In the genomic region with DNA sequence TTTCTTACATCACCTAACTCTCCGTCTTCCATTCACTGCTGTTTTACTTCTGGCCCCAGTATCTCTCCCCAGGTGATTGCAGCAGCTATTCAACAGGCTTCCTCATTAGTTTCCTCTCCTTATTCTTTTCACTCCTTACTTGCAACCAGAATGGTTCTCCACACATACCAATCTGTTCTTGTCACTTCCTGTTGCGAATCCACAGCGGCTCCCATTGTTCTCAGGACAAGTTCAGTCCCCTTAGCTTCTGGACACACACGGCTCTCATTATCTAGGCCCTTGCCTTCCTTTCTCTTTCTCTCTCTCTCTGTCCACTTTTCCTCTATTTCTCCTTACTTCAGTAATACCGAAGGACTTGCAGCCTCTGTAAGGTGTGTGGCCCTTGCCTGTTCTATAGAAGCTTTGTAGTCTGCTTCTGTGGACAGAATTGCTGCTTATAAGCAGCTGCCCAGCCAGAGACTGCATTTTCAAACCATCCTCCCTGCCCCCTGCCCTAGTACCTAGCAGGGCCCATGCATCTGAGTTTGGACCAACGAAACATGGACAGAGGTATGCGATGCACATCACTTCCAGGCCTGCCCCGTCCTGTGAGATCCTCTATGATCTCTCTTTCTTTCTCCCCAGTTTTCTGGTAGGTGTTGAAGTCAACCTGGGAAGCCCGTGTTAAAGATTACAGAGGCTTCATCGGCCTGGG, we compare ENCODE assay signal across 13 cellular contexts. TPM values are rescaled to one million over a fixed set of nuclear protein-coding genes. Genes with fewer than 3 reads are reported as not detected.
A peak's percentile ranks its signal among the peaks of the same experiment; 100 is the strongest.
DNase-seq lines count a peak whose midpoint lies in the region; FAIRE-seq and TF ChIP-seq lines count a peak whose summit lies in the region.
"Had no signal": no experiment of that assay in that cellular context is flagged by ENCODE, and none has a peak within 500 bp of the region (broad histone marks: within the 10 kb centered on the region; RNA-seq: fewer than 3 reads in every experiment).

No MANE protein-coding gene starts in this region.

- H3K4me2 ChIP-seq in endothelial cell of umbilical vein (ENCODE audit: insufficient read depth, low read length) (peak overlapping the region; percentile 72), mesendoderm (ENCODE audit: low read length) (no peak overlapping the region)

- peak overlapping the region; percentile 89 for H3K9ac ChIP-seq in endothelial cell of umbilical vein (replicated peaks; ENCODE audit: extremely low read depth, insufficient read depth, low read length)
- H3K9ac ChIP-seq in mesendoderm (ENCODE audit: low read length), result peak overlapping the region; percentile 51

- peak; percentile 53 for TF ChIP-seq POLR2A in endothelial cell of umbilical vein (IDR thresholded peaks at IDR 0.05; ENCODE audit: low read depth, low read length)

- H3K79me1 ChIP-seq in mesendoderm (ENCODE audit: low read length), result no peaks in the 10 kb centered on the region

- no peak overlapping the region for H3K23ac ChIP-seq in mesendoderm (ENCODE audit: low read length)

- H4K5ac ChIP-seq in mesendoderm (ENCODE audit: low read length), result peak overlapping the region; percentile 81

- in situ Hi-C loops in G401 (cut with HindIII; ENCODE audit: low sequenced_read_pairs), result no loop called here

- no peaks in the 10 kb centered on the region for H3K36me3 ChIP-seq in endothelial cell of umbilical vein (ENCODE audit: control insufficient read depth in 2 of 2, extremely low read depth in 1 of 2, insufficient read depth in 2 of 2, low read length in 2 of 2)
- H3K36me3 ChIP-seq in mesendoderm (ENCODE audit: control insufficient read depth, insufficient read depth, low read length), result no peaks in the 10 kb centered on the region
- H3K36me3 ChIP-seq in right atrium auricular region, result no peaks in the 10 kb centered on the region

- H3K4me3 ChIP-seq in endothelial cell of umbilical vein (replicated peaks in 1 of 3; ENCODE audit: insufficient read depth in 1 of 3, low read depth in 1 of 3, low read length in 3 of 3) (no peak overlapping the region), mesendoderm (ENCODE audit: low read length) (no peak overlapping the region), right atrium auricular region (no peak overlapping the region)

- peak overlapping the region; percentile 70 for H3K18ac ChIP-seq in mesendoderm (ENCODE audit: low read length)

- CTCF ChIA-PET in Calu3 (lab: Charles Lee), result no interaction called here
- CTCF ChIA-PET in endothelial cell of umbilical vein (lab: Charles Lee), result interaction anchor here (0.6 to 2.0 kb wide), 9 partner anchors 19 to 169 kb away, joined by 3 to 8 read pairs (median 3); a partner anchor contains a TSS

- H2BK15ac ChIP-seq in mesendoderm (replicated peaks; ENCODE audit: low read depth), result no peak overlapping the region

- peaks cover 9% of the 10 kb centered on the region for H3K4me1 Mint-ChIP-seq in Calu3 (ENCODE audit: low read depth, unreplicated experiment)

- dilution Hi-C loops in endothelial cell of umbilical vein (cut with MboI; ENCODE audit: extremely low pct_ligation_motif_present, low sequenced_read_pairs), result no loop called here

- H3K27me3 Mint-ChIP-seq in Calu3 (ENCODE audit: unreplicated experiment), result peaks cover 32% of the 10 kb centered on the region

- FAIRE-seq in endothelial cell of umbilical vein (lab: Jason Lieb, UNC), result peak; percentile 95

- POLR2A ChIA-PET in endothelial cell of umbilical vein (lab: Charles Lee), result interaction anchor here (0.6 to 1.0 kb wide), 3 partner anchors 44 to 112 kb away, joined by 3 to 6 read pairs (median 3); a partner anchor contains a TSS

- no peak overlapping the region for H4K8ac ChIP-seq in mesendoderm (ENCODE audit: low read depth, low read length)

- peak overlapping the region; percentile 63 for H2BK120ac ChIP-seq in mesendoderm (ENCODE audit: low read depth, low read length)

- H3K9me3 ChIP-seq in endothelial cell of umbilical vein (replicated peaks; ENCODE audit: control insufficient read depth, insufficient read depth, low read length), result no peaks in the 10 kb centered on the region
- no peaks in the 10 kb centered on the region for H3K9me3 ChIP-seq in right atrium auricular region

- H3K36me3 Mint-ChIP-seq in Calu3 (ENCODE audit: insufficient read depth, unreplicated experiment), result no peaks in the 10 kb centered on the region
- H3K36me3 Mint-ChIP-seq: CD8-positive, alpha-beta T cell had no signal

- peak overlapping the region; percentile 97 for H2BK5ac ChIP-seq in mesendoderm (ENCODE audit: low read length)

- no peak overlapping the region for H3K4me3 Mint-ChIP-seq in Calu3 (ENCODE audit: low read depth, unreplicated experiment)
- H3K4me3 Mint-ChIP-seq: CD8-positive, alpha-beta T cell; HFFc6 had no signal

- BruUV-seq in Calu3 (replicated peaks; lab: Mats Ljungman, UMichigan) (no TSS peak), endothelial cell of umbilical vein (replicated peaks; lab: Mats Ljungman, UMichigan) (TSS peak; percentile 87)

- no peaks in the 10 kb centered on the region for H3K79me2 ChIP-seq in endothelial cell of umbilical vein (ENCODE audit: control insufficient read depth, insufficient read depth, low read length)
- H3K79me2 ChIP-seq in mesendoderm (ENCODE audit: control insufficient read depth, insufficient read depth, low read length), result no peaks in the 10 kb centered on the region

- H3K27ac Mint-ChIP-seq in Calu3 (ENCODE audit: unreplicated experiment), result no peak overlapping the region
- H3K27ac Mint-ChIP-seq: CD8-positive, alpha-beta T cell; HFFc6 had no signal

- TF ChIP-seq CTCF in Calu3 (IDR thresholded peaks at IDR 0.05; ENCODE audit: unreplicated experiment) (no peak), endothelial cell of umbilical vein (IDR thresholded peaks at IDR 0.05; ENCODE audit: extremely low read depth in 1 of 2, insufficient read depth in 1 of 2, low read depth in 1 of 2, low read length in 2 of 2) (no peak), GM20000 (IDR thresholded peaks at IDR 0.05; ENCODE audit: extremely low read depth, missing control alignments) (no peak), right atrium auricular region (IDR thresholded peaks at IDR 0.05) (no peak)

- WGBS in mesendoderm (ENCODE audit: extremely low coverage, insufficient coverage, low lambda C conversion rate), result no CpG with 5 or more reads among the region's 10 CpGs

- H3K4me1 ChIP-seq in endothelial cell of umbilical vein (ENCODE audit: control insufficient read depth, extremely low read depth, insufficient read depth, low read length) (peaks cover 14% of the 10 kb centered on the region), mesendoderm (ENCODE audit: control insufficient read depth, low read depth, low read length) (peaks cover 10% of the 10 kb centered on the region), right atrium auricular region (peaks cover 0 to 9% of the 10 kb centered on the region in 2 donors)

- H4K20me1 ChIP-seq in endothelial cell of umbilical vein (replicated peaks; ENCODE audit: control insufficient read depth, extremely low read depth, insufficient read depth, low read length), result no peaks in the 10 kb centered on the region

- H3K9me1 ChIP-seq in endothelial cell of umbilical vein (replicated peaks; ENCODE audit: control insufficient read depth, extremely low read depth, insufficient read depth, low read length), result no peaks in the 10 kb centered on the region

- H3K4ac ChIP-seq in mesendoderm (ENCODE audit: low read depth, low read length), result peak overlapping the region; percentile 77

- intact Hi-C loops in Calu3 (cut with micrococcal nuclease; ENCODE audit: unreplicated experiment) (no loop called here), endothelial cell of umbilical vein (cut with micrococcal nuclease) (loop anchor here (1.0 to 2.0 kb wide), 5 partner anchors 43 to 247 kb away; a partner anchor contains a TSS)

- H3K9me3 Mint-ChIP-seq in Calu3 (ENCODE audit: low read depth, unreplicated experiment), result peaks cover 3% of the 10 kb centered on the region
- H3K9me3 Mint-ChIP-seq: CD8-positive, alpha-beta T cell had no signal

- peak overlapping the region; percentile 98 for H2AK5ac ChIP-seq in mesendoderm (ENCODE audit: low read length)

- DNase-seq in Calu3 (peak; percentile 6), NCI-H226 (peak; percentile 89), endothelial cell of umbilical vein (ENCODE audit: low read depth, low spot score) (peak; percentile 89), mesendoderm (peak; percentile 99), GM20000 (ENCODE audit: low spot score) (no peak), right atrium auricular region (ENCODE audit: low spot score) (no peak), G401 (ENCODE audit: low spot score) (no peak)
- DNase-seq in stimulated activated CD4-positive, alpha-beta T cell treated with anti-CD3 and anti-CD28 coated beads, Interleukin-4, amount 100 ng/mL, for 1 hour, result no peak
- DNase-seq: CD8-positive, alpha-beta T cell; HFFc6; left colon had no signal

- H2AFZ ChIP-seq in endothelial cell of umbilical vein (ENCODE audit: low read depth, low read length), result peak overlapping the region; percentile 63

- no peaks in the 10 kb centered on the region for H3K27me3 ChIP-seq in endothelial cell of umbilical vein (ENCODE audit: control insufficient read depth in 2 of 2, insufficient read depth in 2 of 2, low read length in 2 of 2)
- no peaks in the 10 kb centered on the region for H3K27me3 ChIP-seq in mesendoderm (ENCODE audit: insufficient read depth, low read length, poor library complexity)
- no peaks in the 10 kb centered on the region for H3K27me3 ChIP-seq in right atrium auricular region

- peak overlapping the region; percentile 91 for H3K56ac ChIP-seq in mesendoderm (ENCODE audit: low read length)

- H3K27ac ChIP-seq in endothelial cell of umbilical vein (ENCODE audit: insufficient read depth, low read depth, low read length) (peak overlapping the region; percentile 99), mesendoderm (ENCODE audit: low read depth, low read length) (peak overlapping the region; percentile 98), right atrium auricular region (no peak overlapping the region)
- H3K27ac ChIP-seq: HL-60 had no signal

TF ChIP-seq in endothelial cell of umbilical vein, 7 proteins besides CTCF, POLR2A, EP300 and RAD21 (continues in another document):
- TF ChIP-seq EZH2 (IDR thresholded peaks at IDR 0.05; ENCODE audit: borderline replicate concordance, low read depth, low read length, severe bottlenecking), result no peak
- peak; percentile 75 for TF ChIP-seq FOS (IDR thresholded peaks at IDR 0.05; ENCODE audit: borderline replicate concordance, insufficient read depth, low read length)

RNA-seq across cellular contexts. Expression of a gene that starts 45.7 kb away (rescaled TPM):
- total RNA-seq in Calu3 (2022) (not detected in 2 replicates), endothelial cell of umbilical vein (1.5 and 2.1 TPM in 2 replicates), right atrium auricular region (10 to 100 TPM; 10.3 to 20.6 TPM)
- polyA plus RNA-seq in endothelial cell of umbilical vein, result 0.46 and 0.56 TPM in 2 replicates
- 0.97 and 1.0 TPM in 2 replicates for polyA plus RNA-seq in endothelial cell of umbilical vein (2011; cell fraction: cytosol; rRNA removed)
- polyA plus RNA-seq in endothelial cell of umbilical vein (2011; cell fraction: nucleus; rRNA removed), result 0.52 and 0.65 TPM in 2 replicates
- 0.25 and 0.58 TPM in 2 replicates for polyA plus RNA-seq in endothelial cell of umbilical vein (2012)
- polyA minus RNA-seq in endothelial cell of umbilical vein, result 1.2 and 1.8 TPM in 2 replicates
- polyA minus RNA-seq in endothelial cell of umbilical vein (2011; cell fraction: cytosol; rRNA and poly(A)+ RNA removed), result not detected
- 0.34 and 0.48 TPM in 2 replicates for polyA minus RNA-seq in endothelial cell of umbilical vein (2011; cell fraction: nucleus; rRNA and poly(A)+ RNA removed)
- 33.5 TPM for polyA plus RNA-seq in mesendoderm (2013, experiment 1 of 2)
- polyA plus RNA-seq in mesendoderm (2013, experiment 2 of 2), result 34.9 TPM
- not detected in 2 replicates for total RNA-seq in G401 (2014; rRNA removed; shearing (Covaris generic))
- total RNA-seq: CD8-positive, alpha-beta T cell; HFFc6; T-helper 2 cell treated with Interferon-gamma antibody and Interleukin-4, amounts not matched to agents 100 ng/mL and 5 ng/mL, for 36 hours had no signal

Comparison
In these comparisons a context has a peak if more than half of its experiments do, and no peak if none do; other contexts are left out.
1. DNase-seq: peak in Calu3 (single experiment), NCI-H226 (single experiment), endothelial cell of umbilical vein (single experiment) and mesendoderm (single experiment); none in GM20000 (single experiment), stimulated activated CD4-positive, alpha-beta T cell treated with anti-CD3 and anti-CD28 coated beads, Interleukin-4, amount 100 ng/mL, for 1 hour (single experiment), right atrium auricular region (single experiment) and G401 (single experiment).
2. H3K27ac ChIP-seq: peak in endothelial cell of umbilical vein (single experiment) and mesendoderm (single experiment); none in right atrium auricular region (0 of 2).